In genomic region chr11:111836766-111837165, GRCh38 we compare ENCODE assay signal across 12 cellular contexts. TPM values are rescaled to one million over a fixed set of nuclear protein-coding genes. Genes with fewer than 3 reads are reported as not detected.
DNase-seq lines count a peak whose midpoint lies in the region; ATAC-seq and TF ChIP-seq lines count a peak whose summit lies in the region.
"Had no signal": no experiment of that assay in that cellular context is flagged by ENCODE, and none has a peak within 500 bp of the region (broad histone marks: within the 10 kb centered on the region; RNA-seq: fewer than 3 reads in every experiment).

No MANE protein-coding gene starts in this region.

- no peak for TF ChIP-seq CTCF in GM13976 (IDR thresholded peaks at IDR 0.05; ENCODE audit: borderline replicate concordance, control extremely low read depth, extremely low read depth, insufficient read depth, missing control alignments)
- no peak for TF ChIP-seq CTCF in testis (IDR thresholded peaks at IDR 0.05)

- no peaks in the 10 kb centered on the region for H3K27me3 ChIP-seq in testis
- H3K27me3 ChIP-seq: transverse colon had no signal

- in situ Hi-C loops in GM13976 (cut with MboI; ENCODE audit: low sequenced_read_pairs, unreplicated experiment): no loop called here

- intact Hi-C loops in testis (cut with DNase I; ENCODE audit: low total_unique reads): no loop called here

- H3K36me3 ChIP-seq in testis (ENCODE audit: low read depth, missing control alignments): no peaks in the 10 kb centered on the region

- H3K27ac ChIP-seq in testis: no peak overlapping the region
- H3K27ac ChIP-seq: transverse colon had no signal

- no peaks in the 10 kb centered on the region for H3K9me3 ChIP-seq in testis
- H3K9me3 ChIP-seq: transverse colon had no signal

- H3K4me1 ChIP-seq in testis: no peaks in the 10 kb centered on the region

- TF ChIP-seq POLR2A in testis (IDR thresholded peaks at IDR 0.05): no peak

- ATAC-seq in GM21447 (IDR thresholded peaks at IDR 0.05; ENCODE audit: unreplicated experiment) (peak; percentile 76), HG03342 (IDR thresholded peaks at IDR 0.05; ENCODE audit: unreplicated experiment) (peak; percentile 72)
- ATAC-seq: activated T-cell treated with anti-CD3 and anti-CD28 coated beads, Interleukin-2, amount 50 U/mL, for 4 hours had no signal

- no peak overlapping the region for H3K4me3 ChIP-seq in testis
- H3K4me3 ChIP-seq: transverse colon had no signal

- peak; percentile 36 for DNase-seq in GM13976 (ENCODE audit: low spot score)
- DNase-seq in dermis blood vessel endothelial cell: peak; percentile 7
- no peak for DNase-seq in DMS53 treated with DMSO at 0.1 percent for 48 hours (lab: John Stamatoyannopoulos, UW; ENCODE audit: unreplicated experiment)
- no peak for DNase-seq in NCI-H2196 treated with DMSO at 0.1 percent for 48 hours (lab: John Stamatoyannopoulos, UW; ENCODE audit: unreplicated experiment)
- no peak for DNase-seq in NCI-H524 treated with DMSO at 0.1 percent for 48 hours (lab: John Stamatoyannopoulos, UW)
- no peak for DNase-seq in testis
- DNase-seq: activated T-cell treated with anti-CD3 and anti-CD28 coated beads, Interleukin-2, amount 50 U/mL, for 4 hours; CD8-positive, alpha-beta memory T cell; NCI-H1694; transverse colon had no signal

RNA-seq across cellular contexts. Expression of gene ALG9, which starts 34.6 kb away (rescaled TPM):
- total RNA-seq in dermis blood vessel endothelial cell: 28.7 and 31.8 TPM in 2 replicates
- 10 to 100 TPM; 41.3 to 42.0 TPM for total RNA-seq in testis
- 40.1 TPM for polyA plus RNA-seq in testis (ENCODE audit: insufficient read depth, low read depth, low replicate concordance)

RNA-seq across cellular contexts. Expression of gene FDXACB1, which starts 42.2 kb away (rescaled TPM):
- total RNA-seq in dermis blood vessel endothelial cell (1.9 and 2.0 TPM in 2 replicates), testis (1 to 10 TPM; 7.4 to 7.8 TPM)
- polyA plus RNA-seq in testis (ENCODE audit: insufficient read depth, low read depth, low replicate concordance): 7.2 TPM

RNA-seq across cellular contexts. Expression of gene CFAP68, which starts 42.6 kb away (rescaled TPM):
- total RNA-seq in dermis blood vessel endothelial cell (5.3 and 5.7 TPM in 2 replicates), testis (10 to 100 TPM; 62.7 to 68.5 TPM)
- 103 TPM for polyA plus RNA-seq in testis (ENCODE audit: insufficient read depth, low read depth, low replicate concordance)

Comparison
In these comparisons a context has a peak if more than half of its experiments do, and no peak if none do; other contexts are left out.
1. DNase-seq: peak in GM13976 (single experiment) and dermis blood vessel endothelial cell (single experiment); none in DMS53 treated with DMSO at 0.1 percent for 48 hours (single experiment), NCI-H2196 treated with DMSO at 0.1 percent for 48 hours (single experiment), NCI-H524 treated with DMSO at 0.1 percent for 48 hours (single experiment) and testis (single experiment).